In the genomic region with DNA sequence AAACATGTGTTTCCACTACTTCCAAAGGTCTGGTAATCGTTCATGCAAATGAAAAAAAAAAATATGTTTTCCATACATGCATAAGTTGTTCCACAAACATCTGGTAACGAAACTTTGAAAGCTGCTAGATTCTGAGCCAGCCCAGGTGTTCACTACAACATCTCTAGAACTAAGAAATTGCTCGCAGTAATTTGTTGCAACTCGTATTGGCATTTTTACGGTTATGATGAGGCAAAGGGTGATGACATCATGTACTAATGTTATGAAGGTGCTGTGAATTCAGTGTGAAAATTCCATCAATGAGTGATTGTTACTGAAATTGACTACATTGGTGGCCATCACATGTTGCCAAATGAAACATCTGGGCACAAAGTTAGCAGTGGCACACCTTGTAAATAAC, we compare ENCODE assay signal across 33 cellular contexts.
"Had no signal": no experiment of that assay in that cellular context is flagged by ENCODE, and none has a peak within 500 bp of the region (broad histone marks: within the 10 kb centered on the region; RNA-seq: fewer than 3 reads in every experiment).

No MANE protein-coding gene starts in this region.

- H3K4me3 ChIP-seq: adrenal gland, body of pancreas, gastrocnemius medialis, heart left ventricle had no signal

- DNase-seq: activated CD4-positive, alpha-beta memory T cell treated with anti-CD3 and anti-CD28 coated beads for 36 hours; activated CD4-positive, alpha-beta T cell treated with anti-CD3 and anti-CD28 coated beads for 36 hours; activated CD4-positive, alpha-beta T cell treated with anti-CD3 and anti-CD28 coated beads, Interleukin-2, amount 10 ng/mL, durations not matched to agents 24 days and 14 days; activated CD4-positive, CD25-positive, alpha-beta regulatory T cell; activated CD4-positive, CD25-positive, alpha-beta regulatory T cell treated with anti-CD3 and anti-CD28 coated beads, Interleukin-2, amount 50 U/mL, for 72 hours; activated CD8-positive, alpha-beta memory T cell treated with anti-CD3 and anti-CD28 coated beads, Interleukin-2, amount 10 ng/mL, durations not matched to agents 7 days and 5 days; activated CD8-positive, alpha-beta memory T cell treated with anti-CD3 and anti-CD28 coated beads, Interleukin-2, amount 50 U/mL, for 4 hours; activated CD8-positive, alpha-beta T cell treated with anti-CD3 and anti-CD28 coated beads, Interleukin-2, amount 10 ng/mL, durations not matched to agents 7 days and 5 days; activated effector memory CD4-positive, alpha-beta T cell treated with anti-CD3 and anti-CD28 coated beads, Interleukin-2, amount 50 U/mL, for 16 hours; activated naive CD4-positive, alpha-beta T cell treated with anti-CD3 and anti-CD28 coated beads for 36 hours; activated naive CD8-positive, alpha-beta T cell treated with anti-CD3 and anti-CD28 coated beads for 36 hours; activated naive CD8-positive, alpha-beta T cell treated with anti-CD3 and anti-CD28 coated beads, Interleukin-2, amount 50 U/mL, for 24 hours; activated T-cell treated with anti-CD3 and anti-CD28 coated beads, Interleukin-2, amount 50 U/mL, for 1 hour; activated T-cell treated with anti-CD3 and anti-CD28 coated beads, Interleukin-2, amount 50 U/mL, for 48 hours; adrenal gland; amygdala; aorta; body of pancreas; caudate nucleus; cortex of kidney; dermis blood vessel endothelial cell; effector CD4-positive, alpha-beta T cell; effector memory CD8-positive, alpha-beta T cell; foreskin fibroblast; gastrocnemius medialis; glutamatergic neuron; heart left ventricle; T-helper 2 cell had no signal

- FAIRE-seq: endothelial cell of umbilical vein had no signal

- H3K27ac ChIP-seq: adrenal gland, body of pancreas, gastrocnemius medialis, heart left ventricle had no signal

- H3K9me3 ChIP-seq: adrenal gland, body of pancreas, gastrocnemius medialis, heart left ventricle had no signal

- H3K4me1 Mint-ChIP-seq: activated CD4-positive, alpha-beta T cell treated with anti-CD3 and anti-CD28 coated beads for 36 hours; activated CD4-positive, alpha-beta T cell treated with anti-CD3 and anti-CD28 coated beads, Interleukin-2, amount 10 ng/mL, durations not matched to agents 24 days and 14 days; activated CD8-positive, alpha-beta memory T cell treated with anti-CD3 and anti-CD28 coated beads, Interleukin-2, amount 10 ng/mL, durations not matched to agents 7 days and 5 days; activated naive CD4-positive, alpha-beta T cell treated with anti-CD3 and anti-CD28 coated beads, Interleukin-2, amount 50 U/mL, for 24 hours; activated naive CD8-positive, alpha-beta T cell treated with anti-CD3 and anti-CD28 coated beads for 36 hours; activated naive CD8-positive, alpha-beta T cell treated with anti-CD3 and anti-CD28 coated beads, Interleukin-2, amount 50 U/mL, for 24 hours had no signal

- H3K27ac Mint-ChIP-seq: activated CD4-positive, alpha-beta memory T cell treated with anti-CD3 and anti-CD28 coated beads for 36 hours; activated CD4-positive, alpha-beta T cell treated with anti-CD3 and anti-CD28 coated beads for 36 hours; activated CD4-positive, alpha-beta T cell treated with anti-CD3 and anti-CD28 coated beads, Interleukin-2, amount 10 ng/mL, durations not matched to agents 24 days and 14 days; activated CD8-positive, alpha-beta memory T cell treated with anti-CD3 and anti-CD28 coated beads, Interleukin-2, amount 10 ng/mL, durations not matched to agents 7 days and 5 days; activated CD8-positive, alpha-beta T cell treated with anti-CD3 and anti-CD28 coated beads, Interleukin-2, amount 10 ng/mL, durations not matched to agents 7 days and 5 days; activated naive CD4-positive, alpha-beta T cell treated with anti-CD3 and anti-CD28 coated beads for 36 hours; activated naive CD4-positive, alpha-beta T cell treated with anti-CD3 and anti-CD28 coated beads, Interleukin-2, amount 50 U/mL, for 24 hours; activated naive CD8-positive, alpha-beta T cell treated with anti-CD3 and anti-CD28 coated beads for 36 hours; activated naive CD8-positive, alpha-beta T cell treated with anti-CD3 and anti-CD28 coated beads, Interleukin-2, amount 50 U/mL, for 24 hours; activated T-helper 1 cell treated with anti-CD3 and anti-CD28 coated beads, Interleukin-12 subunit alpha, Interleukin-12 subunit beta, Interleukin-2, Interleukin-4 antibody, amounts not matched to agents 30 ng/mL and 10 ng/mL and 1 ng/mL, durations not matched to agents 14 hours and 24 hours and 36 hours; activated T-helper 2 cell treated with anti-CD3 and anti-CD28 coated beads, Interferon-gamma antibody, Interleukin-2, Interleukin-4, amounts not matched to agents 10 μg/mL and 5 μg/mL and 100 μg/mL, durations not matched to agents 14 hours and 24 hours and 36 hours; effector memory CD8-positive, alpha-beta T cell had no signal

- H3K4me3 Mint-ChIP-seq: activated CD4-positive, alpha-beta memory T cell treated with anti-CD3 and anti-CD28 coated beads for 36 hours; activated CD4-positive, alpha-beta T cell treated with anti-CD3 and anti-CD28 coated beads for 36 hours; activated CD4-positive, alpha-beta T cell treated with anti-CD3 and anti-CD28 coated beads, Interleukin-2, amount 10 ng/mL, durations not matched to agents 24 days and 14 days; activated CD8-positive, alpha-beta memory T cell treated with anti-CD3 and anti-CD28 coated beads, Interleukin-2, amount 10 ng/mL, durations not matched to agents 7 days and 5 days; activated CD8-positive, alpha-beta T cell treated with anti-CD3 and anti-CD28 coated beads, Interleukin-2, amount 10 ng/mL, durations not matched to agents 7 days and 5 days; activated naive CD4-positive, alpha-beta T cell treated with anti-CD3 and anti-CD28 coated beads for 36 hours; activated naive CD4-positive, alpha-beta T cell treated with anti-CD3 and anti-CD28 coated beads, Interleukin-2, amount 50 U/mL, for 24 hours; activated naive CD8-positive, alpha-beta T cell treated with anti-CD3 and anti-CD28 coated beads for 36 hours; activated naive CD8-positive, alpha-beta T cell treated with anti-CD3 and anti-CD28 coated beads, Interleukin-2, amount 50 U/mL, for 24 hours; activated T-helper 1 cell treated with anti-CD3 and anti-CD28 coated beads, Interleukin-12 subunit alpha, Interleukin-12 subunit beta, Interleukin-2, Interleukin-4 antibody, amounts not matched to agents 30 ng/mL and 10 ng/mL and 1 ng/mL, durations not matched to agents 14 hours and 24 hours and 36 hours; effector memory CD8-positive, alpha-beta T cell had no signal

- ATAC-seq: activated CD4-positive, alpha-beta T cell treated with anti-CD3 and anti-CD28 coated beads for 36 hours; activated CD8-positive, alpha-beta memory T cell treated with anti-CD3 and anti-CD28 coated beads, Interleukin-2, amount 10 ng/mL, durations not matched to agents 7 days and 5 days; activated CD8-positive, alpha-beta T cell treated with anti-CD3 and anti-CD28 coated beads, Interleukin-2, amount 10 ng/mL, durations not matched to agents 7 days and 5 days; activated naive CD8-positive, alpha-beta T cell treated with anti-CD3 and anti-CD28 coated beads, Interleukin-2, amount 50 U/mL, for 24 hours; body of pancreas; effector memory CD8-positive, alpha-beta T cell; esophagus mucosa; gastrocnemius medialis; heart left ventricle had no signal

- H3K27me3 ChIP-seq: adrenal gland, body of pancreas, gastrocnemius medialis, heart left ventricle had no signal

- H3K9me3 Mint-ChIP-seq: activated CD4-positive, alpha-beta memory T cell treated with anti-CD3 and anti-CD28 coated beads for 36 hours; activated CD4-positive, alpha-beta T cell treated with anti-CD3 and anti-CD28 coated beads, Interleukin-2, amount 10 ng/mL, durations not matched to agents 24 days and 14 days; activated naive CD4-positive, alpha-beta T cell treated with anti-CD3 and anti-CD28 coated beads for 36 hours; activated naive CD8-positive, alpha-beta T cell treated with anti-CD3 and anti-CD28 coated beads, Interleukin-2, amount 50 U/mL, for 24 hours; activated T-helper 1 cell treated with anti-CD3 and anti-CD28 coated beads, Interleukin-12 subunit alpha, Interleukin-12 subunit beta, Interleukin-2, Interleukin-4 antibody, amounts not matched to agents 30 ng/mL and 10 ng/mL and 1 ng/mL, durations not matched to agents 14 hours and 24 hours and 36 hours; activated T-helper 2 cell treated with anti-CD3 and anti-CD28 coated beads, Interferon-gamma antibody, Interleukin-2, Interleukin-4, amounts not matched to agents 10 μg/mL and 5 μg/mL and 100 μg/mL, durations not matched to agents 14 hours and 24 hours and 36 hours; effector memory CD8-positive, alpha-beta T cell had no signal

- H3K36me3 ChIP-seq: adrenal gland, gastrocnemius medialis, heart left ventricle had no signal

- H3K27me3 Mint-ChIP-seq: activated CD4-positive, alpha-beta T cell treated with anti-CD3 and anti-CD28 coated beads for 36 hours; activated CD4-positive, alpha-beta T cell treated with anti-CD3 and anti-CD28 coated beads, Interleukin-2, amount 10 ng/mL, durations not matched to agents 24 days and 14 days; activated naive CD4-positive, alpha-beta T cell treated with anti-CD3 and anti-CD28 coated beads, Interleukin-2, amount 50 U/mL, for 24 hours; activated naive CD8-positive, alpha-beta T cell treated with anti-CD3 and anti-CD28 coated beads for 36 hours; activated naive CD8-positive, alpha-beta T cell treated with anti-CD3 and anti-CD28 coated beads, Interleukin-2, amount 50 U/mL, for 24 hours; effector memory CD8-positive, alpha-beta T cell had no signal

- H3K4me1 ChIP-seq: adrenal gland, gastrocnemius medialis had no signal

- H3K36me3 Mint-ChIP-seq: activated CD8-positive, alpha-beta memory T cell treated with anti-CD3 and anti-CD28 coated beads, Interleukin-2, amount 10 ng/mL, durations not matched to agents 7 days and 5 days had no signal
